7 cellular contexts compared by ENCODE assay signal in the genomic region with DNA sequence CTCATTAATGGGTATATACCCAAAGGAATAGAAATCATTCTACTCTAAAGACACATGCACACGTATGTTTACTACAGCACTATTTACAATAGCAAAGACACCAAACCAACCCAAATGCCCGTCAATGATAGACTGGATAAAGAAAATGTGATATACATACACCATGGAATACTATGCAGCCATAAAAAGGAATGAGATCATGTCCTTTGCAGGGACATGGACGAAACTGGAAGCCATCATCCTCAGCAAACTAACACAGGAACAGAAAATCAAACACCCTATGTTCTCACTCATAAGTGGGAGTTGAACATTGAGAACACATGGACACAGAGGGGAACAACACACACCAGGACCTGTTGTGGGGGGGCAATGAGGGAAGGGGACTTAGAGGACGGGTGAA. TPM values are rescaled to one million over a fixed set of nuclear protein-coding genes. Genes with fewer than 3 reads are reported as not detected.
A peak's percentile ranks its signal among the peaks of the same experiment; 100 is the strongest.
DNase-seq lines count a peak whose midpoint lies in the region; ATAC-seq and TF ChIP-seq lines count a peak whose summit lies in the region.
"Not testable (repeated sequence)": the region's sequence is repeated elsewhere in the genome, so short reads cannot be mapped to it uniquely, and the experiment has no call there.

No MANE protein-coding gene starts in this region.

- H3K4me1 Mint-ChIP-seq in CD8-positive, alpha-beta T cell (ENCODE audit: low read depth) = peaks cover 60% of the 10 kb centered on the region
- H3K4me1 Mint-ChIP-seq in activated CD4-positive, alpha-beta T cell treated with anti-CD3 and anti-CD28 coated beads, Interleukin-2, amount 10 ng/mL, durations not matched to agents 7 days and 5 days = peaks cover 42% of the 10 kb centered on the region
- H3K4me1 Mint-ChIP-seq in activated naive CD8-positive, alpha-beta T cell (ENCODE audit: low read depth) = peaks cover 61% of the 10 kb centered on the region
- peaks cover 62 to 72% of the 10 kb centered on the region in 2 donors for H3K4me1 Mint-ChIP-seq in immature natural killer cell
- peaks cover 26 to 72% (median 59%) of the 10 kb centered on the region in 4 donors for H3K4me1 Mint-ChIP-seq in naive thymus-derived CD8-positive, alpha-beta T cell
- peaks cover 64% of the 10 kb centered on the region for H3K4me1 Mint-ChIP-seq in stimulated activated memory B cell treated with anti-CD40 and anti-IgM and Interleukin-4, amounts not matched to agents 10 μg/mL and 1 μg/mL and 100 μg/mL, for 72 hours

- not testable (repeated sequence) for H3K36me3 Mint-ChIP-seq in CD8-positive, alpha-beta T cell; activated naive CD8-positive, alpha-beta T cell; immature natural killer cell; naive thymus-derived CD8-positive, alpha-beta T cell
- peaks cover 16% of the 10 kb centered on the region for H3K36me3 Mint-ChIP-seq in activated CD4-positive, alpha-beta T cell treated with anti-CD3 and anti-CD28 coated beads, Interleukin-2, amount 10 ng/mL, durations not matched to agents 7 days and 5 days (ENCODE audit: low read depth)
- peaks cover 15% of the 10 kb centered on the region for H3K36me3 Mint-ChIP-seq in stimulated activated memory B cell treated with anti-CD40 and anti-IgM and Interleukin-4, amounts not matched to agents 10 μg/mL and 1 μg/mL and 100 μg/mL, for 72 hours

- H3K27me3 ChIP-seq in CD8-positive, alpha-beta T cell (ENCODE audit: insufficient read depth, low read length); Loucy (ENCODE audit: insufficient read depth, low read length, poor library complexity, severe bottlenecking): not testable (repeated sequence)

- H3F3A ChIP-seq in Loucy (ENCODE audit: low read depth) = not testable (repeated sequence)

- peak overlapping the region; percentile 61 for H3K4me3 Mint-ChIP-seq in CD8-positive, alpha-beta T cell
- not testable (repeated sequence) for H3K4me3 Mint-ChIP-seq in activated CD4-positive, alpha-beta T cell treated with anti-CD3 and anti-CD28 coated beads, Interleukin-2, amount 10 ng/mL, durations not matched to agents 7 days and 5 days
- peak overlapping the region; percentile 34 for H3K4me3 Mint-ChIP-seq in activated naive CD8-positive, alpha-beta T cell
- peak overlapping the region in 4 of 5 donors; percentile 25 to 72 (median 28) for H3K4me3 Mint-ChIP-seq in immature natural killer cell
- H3K4me3 Mint-ChIP-seq in naive thymus-derived CD8-positive, alpha-beta T cell = peak overlapping the region in 8 of 10 donors; percentile 14 to 77 (median 63)
- peak overlapping the region; percentile 53 for H3K4me3 Mint-ChIP-seq in stimulated activated memory B cell treated with anti-CD40 and anti-IgM and Interleukin-4, amounts not matched to agents 10 μg/mL and 1 μg/mL and 100 μg/mL, for 72 hours

- not testable (repeated sequence) for H3K9me2 ChIP-seq in Loucy (replicated peaks; ENCODE audit: low read depth, low read length)

- peak overlapping the region; percentile 98 for H3K4me2 ChIP-seq in Loucy (ENCODE audit: low read depth, low read length, poor library complexity, severe bottlenecking)

- H4K20me1 ChIP-seq in Loucy (ENCODE audit: insufficient read depth, low read length, poor library complexity, severe bottlenecking) = peaks cover 33% of the 10 kb centered on the region

- not testable (repeated sequence) for H3K9me3 ChIP-seq in CD8-positive, alpha-beta T cell (ENCODE audit: low read length); Loucy (ENCODE audit: insufficient read depth, low read depth, low read length)

- H3K27me3 Mint-ChIP-seq in CD8-positive, alpha-beta T cell (ENCODE audit: low read depth); activated CD4-positive, alpha-beta T cell treated with anti-CD3 and anti-CD28 coated beads, Interleukin-2, amount 10 ng/mL, durations not matched to agents 7 days and 5 days; activated naive CD8-positive, alpha-beta T cell; naive thymus-derived CD8-positive, alpha-beta T cell; stimulated activated memory B cell treated with anti-CD40 and anti-IgM and Interleukin-4, amounts not matched to agents 10 μg/mL and 1 μg/mL and 100 μg/mL, for 72 hours: not testable (repeated sequence)
- H3K27me3 Mint-ChIP-seq in immature natural killer cell (ENCODE audit: low read depth in 3 of 3) = peaks cover 7 to 14% (median 11%) of the 10 kb centered on the region in 3 donors

- CTCF ChIA-PET in CD8-positive, alpha-beta T cell (lab: Charles Lee); activated CD4-positive, alpha-beta T cell treated with anti-CD3 and anti-CD28 coated beads, Interleukin-2, amount 10 ng/mL, durations not matched to agents 7 days and 5 days (lab: Charles Lee): not testable (repeated sequence)

- H3K9ac ChIP-seq in Loucy (ENCODE audit: low read depth, low read length, poor library complexity, severe bottlenecking) = not testable (repeated sequence)

- intact Hi-C loops in CD8-positive, alpha-beta T cell (cut with DNase I, micrococcal nuclease) = loop anchor here in 1 of 2 experiments (5.0 kb wide), 1 partner anchor 415 kb away; a partner anchor contains a TSS

- POLR2A ChIA-PET in CD8-positive, alpha-beta T cell (lab: Charles Lee); activated CD4-positive, alpha-beta T cell treated with anti-CD3 and anti-CD28 coated beads, Interleukin-2, amount 10 ng/mL, durations not matched to agents 7 days and 5 days (lab: Charles Lee); naive thymus-derived CD8-positive, alpha-beta T cell (lab: Charles Lee): not testable (repeated sequence)

- peaks cover 79% of the 10 kb centered on the region for H3K79me2 ChIP-seq in Loucy (ENCODE audit: insufficient read depth, low read length)

- not testable (repeated sequence) for TF ChIP-seq CTCF in CD8-positive, alpha-beta T cell (IDR thresholded peaks at IDR 0.05); Loucy (conservative IDR thresholded peaks at IDR 0.05; ENCODE audit: low read length)

- ATAC-seq in CD8-positive, alpha-beta T cell; naive thymus-derived CD8-positive, alpha-beta T cell; stimulated activated memory B cell treated with anti-CD40 and anti-IgM and Interleukin-4, amounts not matched to agents 10 μg/mL and 1 μg/mL and 100 μg/mL, for 72 hours: not testable (repeated sequence)

- peaks cover 50% of the 10 kb centered on the region for H3K4me1 ChIP-seq in CD8-positive, alpha-beta T cell (ENCODE audit: insufficient read depth, low read length)
- H3K4me1 ChIP-seq in Loucy (ENCODE audit: insufficient read depth, low read length, poor library complexity, severe bottlenecking) = peaks cover 51% of the 10 kb centered on the region

- not testable (repeated sequence) for H3K27ac ChIP-seq in CD8-positive, alpha-beta T cell (ENCODE audit: low read depth, low read length)

- peak overlapping the region; percentile 52 for H3K27ac Mint-ChIP-seq in CD8-positive, alpha-beta T cell
- peak overlapping the region; percentile 50 for H3K27ac Mint-ChIP-seq in activated CD4-positive, alpha-beta T cell treated with anti-CD3 and anti-CD28 coated beads, Interleukin-2, amount 10 ng/mL, durations not matched to agents 7 days and 5 days
- H3K27ac Mint-ChIP-seq in activated naive CD8-positive, alpha-beta T cell = peak overlapping the region; percentile 80
- peak overlapping the region in 4 of 6 donors; percentile 30 to 71 (median 62) for H3K27ac Mint-ChIP-seq in immature natural killer cell
- H3K27ac Mint-ChIP-seq in naive thymus-derived CD8-positive, alpha-beta T cell = peak overlapping the region in 6 of 10 donors; percentile 1 to 65 (median 28)
- H3K27ac Mint-ChIP-seq in stimulated activated memory B cell treated with anti-CD40 and anti-IgM and Interleukin-4, amounts not matched to agents 10 μg/mL and 1 μg/mL and 100 μg/mL, for 72 hours = peak overlapping the region; percentile 24

- H3K4me3 ChIP-seq in CD8-positive, alpha-beta T cell (ENCODE audit: low read depth, low read length) = not testable (repeated sequence)
- peak overlapping the region; percentile 97 for H3K4me3 ChIP-seq in Loucy (ENCODE audit: low read length, poor library complexity, severe bottlenecking)

- not testable (repeated sequence) for DNase-seq in CD8-positive, alpha-beta T cell; activated CD4-positive, alpha-beta T cell treated with anti-CD3 and anti-CD28 coated beads, Interleukin-2, amount 10 ng/mL, durations not matched to agents 7 days and 5 days; immature natural killer cell; naive thymus-derived CD8-positive, alpha-beta T cell

- H3K36me3 ChIP-seq in CD8-positive, alpha-beta T cell (ENCODE audit: insufficient read depth, low read length); Loucy (ENCODE audit: insufficient read depth, low read length): not testable (repeated sequence)

- H2AFZ ChIP-seq in Loucy (ENCODE audit: low read length) = not testable (repeated sequence)

- not testable (repeated sequence) for H3K9me3 Mint-ChIP-seq in CD8-positive, alpha-beta T cell; activated CD4-positive, alpha-beta T cell treated with anti-CD3 and anti-CD28 coated beads, Interleukin-2, amount 10 ng/mL, durations not matched to agents 7 days and 5 days; activated naive CD8-positive, alpha-beta T cell (ENCODE audit: low read depth); immature natural killer cell; naive thymus-derived CD8-positive, alpha-beta T cell; stimulated activated memory B cell treated with anti-CD40 and anti-IgM and Interleukin-4, amounts not matched to agents 10 μg/mL and 1 μg/mL and 100 μg/mL, for 72 hours

RNA-seq across cellular contexts. Expression of a gene that starts 3.2 kb away (rescaled TPM):
- total RNA-seq in CD8-positive, alpha-beta T cell = 10 to 100 TPM; 86.0 to 89.3 TPM
- 10 to 100 TPM; 72.8 to 76.6 TPM for total RNA-seq in activated CD4-positive, alpha-beta T cell treated with anti-CD3 and anti-CD28 coated beads, Interleukin-2, amount 10 ng/mL, durations not matched to agents 7 days and 5 days
- 10 to 100 TPM; 33.7 to 83.8 (median 35.6) TPM for polyA plus RNA-seq in immature natural killer cell
- 100 to 1,000 TPM; 141 to 156 TPM for total RNA-seq in naive thymus-derived CD8-positive, alpha-beta T cell
- 10 to 100 TPM; 45.9 to 57.8 (median 47.1) TPM for polyA plus RNA-seq in naive thymus-derived CD8-positive, alpha-beta T cell

Comparison
In these comparisons a context has a peak if more than half of its experiments do, and no peak if none do; other contexts are left out.
1. H3K27ac Mint-ChIP-seq: peak in every context shown above with its lines; median percentile 80 in activated naive CD8-positive, alpha-beta T cell; 62 in immature natural killer cell; 52 in CD8-positive, alpha-beta T cell; 50 in activated CD4-positive, alpha-beta T cell treated with anti-CD3 and anti-CD28 coated beads, Interleukin-2, amount 10 ng/mL, durations not matched to agents 7 days and 5 days; 28 in naive thymus-derived CD8-positive, alpha-beta T cell; 24 in stimulated activated memory B cell treated with anti-CD40 and anti-IgM and Interleukin-4, amounts not matched to agents 10 μg/mL and 1 μg/mL and 100 μg/mL, for 72 hours.